ENCODE assay signal across 20 cellular contexts in genomic region chr12:93093243-93093642, GRCh38.
DNase-seq lines count a peak whose midpoint lies in the region; ATAC-seq, FAIRE-seq and TF ChIP-seq lines count a peak whose summit lies in the region.
"Had no signal": no experiment of that assay in that cellular context is flagged by ENCODE, and none has a peak within 500 bp of the region (broad histone marks: within the 10 kb centered on the region; RNA-seq: fewer than 3 reads in every experiment).

No MANE protein-coding gene starts in this region.

- TF ChIP-seq EP300 in HepG2 (IDR thresholded peaks at IDR 0.05; ENCODE audit: low read depth in 2 of 2, low read length in 2 of 2) (no peak), HepG2 (CRISPR knock-in tag; IDR thresholded peaks at IDR 0.05; ENCODE audit: borderline replicate concordance) (no peak)

- H3K27ac ChIP-seq in HepG2 (ENCODE audit: extremely low read length, insufficient read depth, low read length) (no peak overlapping the region), right lobe of liver (no peak overlapping the region), mesendoderm (ENCODE audit: low read depth, low read length) (no peak overlapping the region)
- H3K27ac ChIP-seq: 22Rv1; A549; BLaER1 treated with 17β-estradiol and CSF1 and Interleukin-3, amounts not matched to agents 10 nM and 100 nM; C4-2B had no signal

- H3K4me3 ChIP-seq in HepG2 (replicated peaks in 1 of 3; ENCODE audit: insufficient read depth in 1 of 3, low read depth in 2 of 3, low read length in 3 of 3) (no peak overlapping the region), right lobe of liver (no peak overlapping the region), mesendoderm (ENCODE audit: low read length) (no peak overlapping the region)
- H3K4me3 ChIP-seq: A549; BLaER1 treated with 17β-estradiol and CSF1 and Interleukin-3, amounts not matched to agents 10 nM and 100 nM had no signal

- CTCF ChIA-PET in HepG2 (lab: Yijun Ruan, JAX; ENCODE audit: low intra/inter-chr PET ratio, low total read pairs) = no interaction called here

- H3K79me1 ChIP-seq in mesendoderm (ENCODE audit: low read length) = no peaks in the 10 kb centered on the region

- no peak overlapping the region for H3K4ac ChIP-seq in mesendoderm (ENCODE audit: low read depth, low read length)

- no peak overlapping the region for H3K18ac ChIP-seq in mesendoderm (ENCODE audit: low read length)

- no peaks in the 10 kb centered on the region for H4K20me1 ChIP-seq in HepG2 (ENCODE audit: insufficient read depth, low read length)
- H4K20me1 ChIP-seq: BLaER1 treated with 17β-estradiol and CSF1 and Interleukin-3, amounts not matched to agents 10 nM and 100 nM had no signal

- H3K9ac ChIP-seq in HepG2 (ENCODE audit: insufficient read depth, low read depth, low read length) (no peak overlapping the region), mesendoderm (ENCODE audit: low read length) (no peak overlapping the region)
- H3K9ac ChIP-seq: BLaER1 treated with 17β-estradiol and CSF1 and Interleukin-3, amounts not matched to agents 10 nM and 100 nM had no signal

- H3K4me2 ChIP-seq in HepG2 (ENCODE audit: low read depth, low read length) = no peak overlapping the region
- H3K4me2 ChIP-seq in mesendoderm (ENCODE audit: low read length) = no peak overlapping the region
- H3K4me2 ChIP-seq: A549; BLaER1 treated with 17β-estradiol and CSF1 and Interleukin-3, amounts not matched to agents 10 nM and 100 nM had no signal

- no peak overlapping the region for H2AFZ ChIP-seq in HepG2 (ENCODE audit: low read length)

- no peaks in the 10 kb centered on the region for H3K36me3 ChIP-seq in HepG2 (replicated peaks in 1 of 2; ENCODE audit: control insufficient read depth in 1 of 2, insufficient read depth in 2 of 2, low read length in 2 of 2)
- no peaks in the 10 kb centered on the region for H3K36me3 ChIP-seq in right lobe of liver
- no peaks in the 10 kb centered on the region for H3K36me3 ChIP-seq in mesendoderm (ENCODE audit: control insufficient read depth, insufficient read depth, low read length)
- H3K36me3 ChIP-seq: BLaER1 treated with 17β-estradiol and CSF1 and Interleukin-3, amounts not matched to agents 10 nM and 100 nM had no signal

- H3K9me3 ChIP-seq in HepG2 (ENCODE audit: low read length) (no peaks in the 10 kb centered on the region), right lobe of liver (no peaks in the 10 kb centered on the region)
- H3K9me3 ChIP-seq: A549; BLaER1 treated with 17β-estradiol and CSF1 and Interleukin-3, amounts not matched to agents 10 nM and 100 nM had no signal

- H2AK5ac ChIP-seq in mesendoderm (ENCODE audit: low read length) = peak overlapping the region; percentile 43

- no peak for TF ChIP-seq RAD21 in HepG2 (CRISPR knock-in tag; IDR thresholded peaks at IDR 0.05)

- no peak overlapping the region for H4K8ac ChIP-seq in mesendoderm (ENCODE audit: low read depth, low read length)

- no peak overlapping the region for H2BK5ac ChIP-seq in mesendoderm (ENCODE audit: low read length)

- BruUV-seq in HepG2 (replicated peaks; lab: Mats Ljungman, UMichigan) = no TSS peak

- peaks cover 76% of the 10 kb centered on the region for H3K4me1 ChIP-seq in HepG2 (ENCODE audit: insufficient read depth, low read length)
- no peaks in the 10 kb centered on the region for H3K4me1 ChIP-seq in right lobe of liver
- peaks cover under 1% of the 10 kb centered on the region for H3K4me1 ChIP-seq in mesendoderm (ENCODE audit: control insufficient read depth, low read depth, low read length)

- ATAC-seq in HepG2 (no peak), right lobe of liver (no peak)
- ATAC-seq: A549; CD8-positive, alpha-beta T cell had no signal

- no peak overlapping the region for H3K56ac ChIP-seq in mesendoderm (ENCODE audit: low read length)

- no peak for FAIRE-seq in HepG2 (lab: Jason Lieb, UNC)
- FAIRE-seq in H54 (lab: Jason Lieb, UNC) = no peak
- FAIRE-seq: A549, D721Med, G401.6, GM12891 had no signal

- no peak overlapping the region for H2BK120ac ChIP-seq in mesendoderm (ENCODE audit: low read depth, low read length)

- no peak overlapping the region for H2BK15ac ChIP-seq in mesendoderm (replicated peaks; ENCODE audit: low read depth)

- intact Hi-C loops in HepG2 (cut with micrococcal nuclease; ENCODE audit: unreplicated experiment) = no loop called here
- intact Hi-C loops in right lobe of liver (cut with DNase I) = no loop called here

- DNase-seq in HepG2 (ENCODE audit: low spot score) (no peak), right lobe of liver (no peak), NCI-H69 (lab: John Stamatoyannopoulos, UW) (peak; percentile 16), mesendoderm (no peak), H54 (ENCODE audit: insufficient read length, low spot score) (no peak), OCI-M2 (lab: John Stamatoyannopoulos, UW; ENCODE audit: unreplicated experiment) (no peak)
- DNase-seq: AML-193; Caco-2; Calu3; CD4-positive, alpha-beta T cell; CD8-positive, alpha-beta T cell; DMS79 treated with DMSO at 0.1 percent for 48 hours; GF-D8 had no signal

- no peak overlapping the region for H3K23ac ChIP-seq in mesendoderm (ENCODE audit: low read length)

- POLR2A ChIA-PET in HepG2 (lab: Yijun Ruan, JAX) = no interaction called here

- WGBS in HepG2 (ENCODE audit: low lambda C conversion rate) = 83% methylated on average over 3 of the region's 3 CpGs
- 73% methylated on average over 3 of the region's 3 CpGs for WGBS in right lobe of liver (ENCODE audit: insufficient coverage, low coverage, low lambda C conversion rate, missing lambda C conversion rate)
- WGBS in mesendoderm (ENCODE audit: extremely low coverage, insufficient coverage, low lambda C conversion rate) = no CpG with 5 or more reads among the region's 3 CpGs

- H3K79me2 ChIP-seq in HepG2 (ENCODE audit: insufficient read depth, low read length) (no peaks in the 10 kb centered on the region), mesendoderm (ENCODE audit: control insufficient read depth, insufficient read depth, low read length) (no peaks in the 10 kb centered on the region)

- H3K27me3 ChIP-seq in HepG2 (ENCODE audit: control insufficient read depth in 1 of 2, insufficient read depth in 2 of 2, low read length in 2 of 2) = no peaks in the 10 kb centered on the region
- H3K27me3 ChIP-seq in right lobe of liver = no peaks in the 10 kb centered on the region
- H3K27me3 ChIP-seq in mesendoderm (ENCODE audit: insufficient read depth, low read length, poor library complexity) = no peaks in the 10 kb centered on the region
- H3K27me3 ChIP-seq: BLaER1 treated with 17β-estradiol and CSF1 and Interleukin-3, amounts not matched to agents 10 nM and 100 nM had no signal

- TF ChIP-seq CTCF in HepG2 (CRISPR knock-in tag; IDR thresholded peaks at IDR 0.05) (no peak), right lobe of liver (IDR thresholded peaks at IDR 0.05) (no peak)

- TF ChIP-seq POLR2A in HepG2 (IDR thresholded peaks at IDR 0.05; ENCODE audit: insufficient read depth in 1 of 2, low read depth in 2 of 2, low read length in 2 of 2) = no peak
- no peak for TF ChIP-seq POLR2A in right lobe of liver (IDR thresholded peaks at IDR 0.05)
- TF ChIP-seq POLR2A in H54 (IDR thresholded peaks at IDR 0.05; ENCODE audit: low read depth, low read length) = no peak

- in situ Hi-C loops in HepG2 (cut with HindIII; ENCODE audit: extremely low pct_ligation_motif_present, low pct_unique_long_range_greater_than_20kb) = no loop called here

- no peak overlapping the region for H4K5ac ChIP-seq in mesendoderm (ENCODE audit: low read length)

TF ChIP-seq in HepG2, 621 proteins besides CTCF, POLR2A, EP300 and RAD21:
- TF ChIP-seq ZNF615 (CRISPR knock-in tag; IDR thresholded peaks at IDR 0.05; ENCODE audit: borderline replicate concordance) = no peak
- TF ChIP-seq ATF7 (IDR thresholded peaks at IDR 0.05) = peak; percentile 54
- no peak for TF ChIP-seq ATF7 (CRISPR knock-in tag; IDR thresholded peaks at IDR 0.05)
- TF ChIP-seq AGO1 (IDR thresholded peaks at IDR 0.05; ENCODE audit: low read depth, low read length, poor library complexity, severe bottlenecking) = no peak
- TF ChIP-seq SOX13 (IDR thresholded peaks at IDR 0.05) = no peak
- TF ChIP-seq SOX13 (CRISPR knock-in tag; conservative IDR thresholded peaks at IDR 0.05 in 1 of 2, IDR thresholded peaks at IDR 0.05 in 1 of 2) = no peak
TF ChIP-seq in HepG2: peak in this region for 1.
